In genomic region chr7:82105463-82105862, GRCh38 we compare ENCODE assay signal across 11 cellular contexts.
DNase-seq lines count a peak whose midpoint lies in the region; ATAC-seq, FAIRE-seq and TF ChIP-seq lines count a peak whose summit lies in the region.
"Had no signal": no experiment of that assay in that cellular context is flagged by ENCODE, and none has a peak within 500 bp of the region (broad histone marks: within the 10 kb centered on the region; RNA-seq: fewer than 3 reads in every experiment).

No MANE protein-coding gene starts in this region.

- CTCF ChIA-PET in A673 (lab: Charles Lee) = no interaction called here
- CTCF ChIA-PET in activated CD8-positive, alpha-beta T cell treated with anti-CD3 and anti-CD28 coated beads for 36 hours (lab: Charles Lee) = no interaction called here

- peak overlapping the region; percentile 81 for H3K27ac Mint-ChIP-seq in HFFc6
- no peak overlapping the region for H3K27ac Mint-ChIP-seq in activated CD8-positive, alpha-beta T cell treated with anti-CD3 and anti-CD28 coated beads for 36 hours

- peak; percentile 77 for FAIRE-seq in RCC 7860 (lab: Jason Lieb, UNC)
- FAIRE-seq in pancreas (lab: Jason Lieb, UNC) = no peak

- WGBS in pancreas, 2 donors = 65 to 68% methylated on average over 3 of the region's 3 CpGs

- POLR2A ChIA-PET in A673 (lab: Charles Lee; ENCODE audit: low non-redundant PET) = no interaction called here
- POLR2A ChIA-PET in activated CD8-positive, alpha-beta T cell treated with anti-CD3 and anti-CD28 coated beads for 36 hours (lab: Charles Lee) = no interaction called here

- BruUV-seq in A673 (replicated peaks; lab: Mats Ljungman, UMichigan) = no TSS peak

- ATAC-seq in GM19351 (IDR thresholded peaks at IDR 0.05; ENCODE audit: unreplicated experiment) (no peak), pancreas (no peak), HG03196 (IDR thresholded peaks at IDR 0.05; ENCODE audit: unreplicated experiment) (no peak)
- no peak for ATAC-seq in activated CD8-positive, alpha-beta T cell treated with anti-CD3 and anti-CD28 coated beads for 36 hours

- H3K4me3 ChIP-seq in A673 (ENCODE audit: low read depth, low read length, poor library complexity, severe bottlenecking) (no peak overlapping the region), fibroblast of lung (replicated peaks in 1 of 4; ENCODE audit: control extremely low read depth in 1 of 4, insufficient read depth in 1 of 4, low read depth in 3 of 4, low read length in 4 of 4) (no peak overlapping the region), pancreas (no peak overlapping the region)

- H3K9me3 Mint-ChIP-seq in HFFc6 = no peaks in the 10 kb centered on the region
- no peaks in the 10 kb centered on the region for H3K9me3 Mint-ChIP-seq in activated CD8-positive, alpha-beta T cell treated with anti-CD3 and anti-CD28 coated beads for 36 hours

- TF ChIP-seq CTCF in A673 (conservative IDR thresholded peaks at IDR 0.05; ENCODE audit: low read depth, low read length) (no peak), HFFc6 (IDR thresholded peaks at IDR 0.05) (no peak), fibroblast of lung (conservative IDR thresholded peaks at IDR 0.05 in 1 of 2, IDR thresholded peaks at IDR 0.05 in 1 of 2; ENCODE audit: low read depth in 1 of 2, low read length in 2 of 2) (no peak), pancreas (IDR thresholded peaks at IDR 0.05) (no peak)
- no peak for TF ChIP-seq CTCF in activated CD8-positive, alpha-beta T cell treated with anti-CD3 and anti-CD28 coated beads for 36 hours (IDR thresholded peaks at IDR 0.05)

- peak overlapping the region; percentile 3; the same call in 1 of the 2 replicates for H3K4me3 Mint-ChIP-seq in HFFc6
- H3K4me3 Mint-ChIP-seq in activated CD8-positive, alpha-beta T cell treated with anti-CD3 and anti-CD28 coated beads for 36 hours = no peak overlapping the region

- no peak overlapping the region for H3K9ac ChIP-seq in fibroblast of lung (ENCODE audit: insufficient read depth, low read length)
- H3K9ac ChIP-seq: parathyroid adenoma had no signal

- DNase-seq in A673 (ENCODE audit: low spot score) (peak; percentile 68), HFFc6 (peak; percentile 77), RCC 7860 (ENCODE audit: low spot score) (peak; percentile 83), fibroblast of lung (ENCODE audit: low read depth in 2 of 2) (peak; percentile 71 to 79), pancreas (no peak)
- no peak for DNase-seq in activated CD8-positive, alpha-beta T cell treated with anti-CD3 and anti-CD28 coated beads for 36 hours
- DNase-seq: C1 segment of cervical spinal cord, cerebellar nuclear complex had no signal

- H3K27ac ChIP-seq in A673 (ENCODE audit: low read depth, low read length, poor library complexity, severe bottlenecking) (no peak overlapping the region), fibroblast of lung (ENCODE audit: insufficient read depth, low read length) (peak overlapping the region; percentile 32), pancreas (no peak overlapping the region)
- H3K27ac ChIP-seq: parathyroid adenoma had no signal

- H3K4me1 Mint-ChIP-seq in HFFc6 (ENCODE audit: low read depth) = peaks cover 30% of the 10 kb centered on the region
- H3K4me1 Mint-ChIP-seq in activated CD8-positive, alpha-beta T cell treated with anti-CD3 and anti-CD28 coated beads for 36 hours (ENCODE audit: low read depth) = no peaks in the 10 kb centered on the region

- H3K36me3 Mint-ChIP-seq in HFFc6 (ENCODE audit: low read depth) = no peaks in the 10 kb centered on the region
- H3K36me3 Mint-ChIP-seq in activated CD8-positive, alpha-beta T cell treated with anti-CD3 and anti-CD28 coated beads for 36 hours (ENCODE audit: low read depth) = no peaks in the 10 kb centered on the region

- peaks cover 31% of the 10 kb centered on the region for H3K4me1 ChIP-seq in A673 (ENCODE audit: insufficient read depth, low read length, poor library complexity, severe bottlenecking)
- H3K4me1 ChIP-seq in fibroblast of lung (ENCODE audit: control insufficient read depth, extremely low read depth, insufficient read depth, low read length) = no peaks in the 10 kb centered on the region
- no peaks in the 10 kb centered on the region for H3K4me1 ChIP-seq in pancreas
- H3K4me1 ChIP-seq: parathyroid adenoma had no signal

- no peak overlapping the region for H2AFZ ChIP-seq in fibroblast of lung (ENCODE audit: low read length)
- H2AFZ ChIP-seq: parathyroid adenoma had no signal

- H3K27me3 ChIP-seq in A673 (replicated peaks; ENCODE audit: insufficient read depth, low read depth, low read length, poor library complexity) (no peaks in the 10 kb centered on the region), fibroblast of lung (ENCODE audit: control insufficient read depth, insufficient read depth, low read length) (no peaks in the 10 kb centered on the region), pancreas (no peaks in the 10 kb centered on the region)

- no peaks in the 10 kb centered on the region for H3K9me3 ChIP-seq in A673 (ENCODE audit: low read depth, low read length, poor library complexity, severe bottlenecking)
- H3K9me3 ChIP-seq in fibroblast of lung (ENCODE audit: control insufficient read depth, insufficient read depth, low read depth, low read length) = no peaks in the 10 kb centered on the region
- H3K9me3 ChIP-seq in pancreas = no peaks in the 10 kb centered on the region

- no peaks in the 10 kb centered on the region for H3K36me3 ChIP-seq in A673 (ENCODE audit: insufficient read depth, low read length, poor library complexity, severe bottlenecking)
- no peaks in the 10 kb centered on the region for H3K36me3 ChIP-seq in fibroblast of lung (ENCODE audit: control insufficient read depth, insufficient read depth, low read length)
- H3K36me3 ChIP-seq in pancreas = no peaks in the 10 kb centered on the region

- H3K79me2 ChIP-seq in fibroblast of lung (ENCODE audit: control insufficient read depth, insufficient read depth, low read length) = no peaks in the 10 kb centered on the region
- H3K79me2 ChIP-seq: parathyroid adenoma had no signal

- no peaks in the 10 kb centered on the region for H4K20me1 ChIP-seq in fibroblast of lung (ENCODE audit: control insufficient read depth, extremely low read depth, insufficient read depth, low read length)

- peak overlapping the region; percentile 32 for H3K4me2 ChIP-seq in fibroblast of lung (ENCODE audit: extremely low read depth, insufficient read depth, low read length)

- H3K27me3 Mint-ChIP-seq in HFFc6 (ENCODE audit: insufficient read depth) = no peaks in the 10 kb centered on the region
- H3K27me3 Mint-ChIP-seq in activated CD8-positive, alpha-beta T cell treated with anti-CD3 and anti-CD28 coated beads for 36 hours = no peaks in the 10 kb centered on the region

- intact Hi-C loops in A673 (cut with micrococcal nuclease; ENCODE audit: unreplicated experiment) (no loop called here), pancreas (cut with DNase I) (no loop called here)
- intact Hi-C loops in activated CD8-positive, alpha-beta T cell treated with anti-CD3 and anti-CD28 coated beads for 36 hours (cut with micrococcal nuclease) = no loop called here

Comparison
In these comparisons a context has a peak if more than half of its experiments do, and no peak if none do; other contexts are left out.
1. DNase-seq: peak in A673 (single experiment), HFFc6 (single experiment), RCC 7860 (single experiment) and fibroblast of lung (2 of 2); none in pancreas (0 of 6) and activated CD8-positive, alpha-beta T cell treated with anti-CD3 and anti-CD28 coated beads for 36 hours (single experiment).